8 cellular contexts compared by ENCODE assay signal in the genomic region with DNA sequence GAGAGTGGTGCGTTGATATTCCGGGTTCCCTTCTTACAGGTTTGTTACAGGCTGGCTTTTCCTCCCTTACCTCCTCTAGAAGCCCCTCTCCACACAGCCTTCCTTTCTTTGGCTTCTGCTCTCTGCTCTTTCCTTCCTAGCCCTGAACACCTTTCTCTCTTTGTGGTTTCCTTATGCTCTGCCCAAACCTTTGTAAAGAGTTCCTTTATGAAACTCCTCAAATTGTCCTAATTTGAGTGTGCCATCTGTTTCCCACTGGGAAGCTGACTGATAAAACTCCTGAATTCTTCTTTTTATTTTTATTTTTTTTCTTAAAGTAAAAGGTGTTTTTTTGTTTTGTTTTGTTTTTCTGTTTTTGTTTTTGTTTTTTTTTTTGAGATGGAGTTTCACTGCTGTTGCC.
"Had no signal": no experiment of that assay in that cellular context is flagged by ENCODE, and none has a peak within 500 bp of the region (broad histone marks: within the 10 kb centered on the region; RNA-seq: fewer than 3 reads in every experiment).

No MANE protein-coding gene starts in this region.

- H3K9me3 ChIP-seq: HAP-1 had no signal

- H3K36me3 ChIP-seq: HAP-1 had no signal

- H3K27ac ChIP-seq: GM23248, HL-60 had no signal

- FAIRE-seq: HepG2 had no signal

- H3K9ac ChIP-seq: GM23248 had no signal

- H3K4me3 ChIP-seq: GM23248, HAP-1 had no signal

- H2AFZ ChIP-seq: GM23248 had no signal

- DNase-seq: GM23248, GOT3, H7, HFFc6, KBM-7 had no signal
